In the genomic region with DNA sequence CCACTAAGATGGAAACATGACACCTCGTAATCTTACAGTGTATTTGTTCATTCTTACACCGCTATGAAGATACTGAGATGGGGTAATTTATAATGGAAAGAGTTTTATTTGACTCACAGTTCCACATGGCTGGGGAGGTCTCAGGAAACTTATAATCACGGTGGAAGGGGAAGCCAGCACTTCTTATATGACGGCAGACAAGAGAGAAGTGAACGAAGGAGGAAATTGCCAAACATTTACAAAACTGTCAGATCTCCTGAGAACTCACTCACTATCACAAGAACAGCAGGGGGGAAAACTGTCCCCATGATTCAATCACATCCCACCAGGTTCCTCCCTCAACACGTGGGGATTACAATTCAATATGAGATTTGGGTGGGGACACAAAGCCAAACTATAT, we compare ENCODE assay signal across 22 cellular contexts.
A peak's percentile ranks its signal among the peaks of the same experiment; 100 is the strongest.
DNase-seq lines count a peak whose midpoint lies in the region; ATAC-seq, FAIRE-seq and TF ChIP-seq lines count a peak whose summit lies in the region.
"Had no signal": no experiment of that assay in that cellular context is flagged by ENCODE, and none has a peak within 500 bp of the region (broad histone marks: within the 10 kb centered on the region; RNA-seq: fewer than 3 reads in every experiment).

No MANE protein-coding gene starts in this region.

- no peak for TF ChIP-seq RAD21 in HepG2 (CRISPR knock-in tag; IDR thresholded peaks at IDR 0.05)

- DNase-seq in HL-60 (ENCODE audit: low read depth in 1 of 2, low spot score in 1 of 2) (peak; percentile 30 to 69), NOMO-1 treated with DMSO at 0.1 percent for 48 hours (lab: John Stamatoyannopoulos, UW; ENCODE audit: unreplicated experiment) (peak; percentile 91), occipital lobe (lab: John Stamatoyannopoulos, UW) (no peak), HepG2 (ENCODE audit: low spot score) (no peak)
- DNase-seq in naive thymus-derived CD4-positive, alpha-beta T cell: no peak
- no peak for DNase-seq in activated CD8-positive, alpha-beta memory T cell treated with anti-CD3 and anti-CD28 coated beads, Interleukin-2, amount 50 U/mL, for 4 hours
- DNase-seq: C1 segment of cervical spinal cord, KG1, MV-4-11, NCI-H1694 treated with DMSO at 0.1 percent for 48 hours, NCI-H2081 treated with DMSO at 0.1 percent for 48 hours, NCI-H2171 treated with DMSO at 0.1 percent for 48 hours, NCI-H524 treated with DMSO at 0.1 percent for 48 hours, NCI-H82, PC-9, RPMI8226, SHP77 treated with DMSO at 0.1 percent for 48 hours, T-helper 1 cell had no signal

- H3K27ac ChIP-seq in 22Rv1: peak overlapping the region; percentile 37
- peak overlapping the region; percentile 25 for H3K27ac ChIP-seq in HL-60 (replicated peaks)
- H3K27ac ChIP-seq in naive thymus-derived CD4-positive, alpha-beta T cell (ENCODE audit: low read depth, low read length): no peak overlapping the region
- H3K27ac ChIP-seq in HepG2 (ENCODE audit: extremely low read length, insufficient read depth, low read length): no peak overlapping the region
- H3K27ac ChIP-seq: PC-9 had no signal

- BruUV-seq in HepG2 (replicated peaks; lab: Mats Ljungman, UMichigan): no TSS peak

- H3K4me1 Mint-ChIP-seq in naive thymus-derived CD4-positive, alpha-beta T cell: peaks cover 0 to 1% (median 0%) of the 10 kb centered on the region in 7 donors

- H3K27me3 Mint-ChIP-seq in naive thymus-derived CD4-positive, alpha-beta T cell: no peaks in the 10 kb centered on the region

- H3K4me1 ChIP-seq in naive thymus-derived CD4-positive, alpha-beta T cell (ENCODE audit: control insufficient read depth in 2 of 2, insufficient read depth in 2 of 2, low read length in 2 of 2): no peaks in the 10 kb centered on the region
- no peaks in the 10 kb centered on the region for H3K4me1 ChIP-seq in HepG2 (ENCODE audit: insufficient read depth, low read length)

- no peak for TF ChIP-seq EP300 in HepG2 (IDR thresholded peaks at IDR 0.05; ENCODE audit: low read depth in 2 of 2, low read length in 2 of 2)
- TF ChIP-seq EP300 in HepG2 (CRISPR knock-in tag; IDR thresholded peaks at IDR 0.05; ENCODE audit: borderline replicate concordance): no peak

- H3K36me3 Mint-ChIP-seq in naive thymus-derived CD4-positive, alpha-beta T cell: no peaks in the 10 kb centered on the region

- H3K27me3 ChIP-seq in HL-60 (ENCODE audit: insufficient read depth, poor library complexity, severe bottlenecking) (no peaks in the 10 kb centered on the region), HepG2 (ENCODE audit: control insufficient read depth in 1 of 2, insufficient read depth in 2 of 2, low read length in 2 of 2) (no peaks in the 10 kb centered on the region)
- H3K27me3 ChIP-seq in naive thymus-derived CD4-positive, alpha-beta T cell (ENCODE audit: control insufficient read depth in 2 of 2, insufficient read depth in 2 of 2, low read length in 2 of 2): no peaks in the 10 kb centered on the region

- in situ Hi-C loops in HepG2 (cut with HindIII; ENCODE audit: extremely low pct_ligation_motif_present, low pct_unique_long_range_greater_than_20kb): loop anchor here (25.0 kb wide), 2 partner anchors 1075 to 1250 kb away; no protein-coding TSS in a partner anchor

- peak; percentile 61 for ATAC-seq in naive thymus-derived CD4-positive, alpha-beta T cell
- no peak for ATAC-seq in HepG2
- ATAC-seq: SK-N-SH treated with all-trans-retinoic acid at 6 μM for 48 hours had no signal

- H3K36me3 ChIP-seq in naive thymus-derived CD4-positive, alpha-beta T cell (ENCODE audit: control insufficient read depth in 2 of 3, insufficient read depth in 3 of 3, low read length in 3 of 3): no peaks in the 10 kb centered on the region
- no peaks in the 10 kb centered on the region for H3K36me3 ChIP-seq in HepG2 (replicated peaks in 1 of 2; ENCODE audit: control insufficient read depth in 1 of 2, insufficient read depth in 2 of 2, low read length in 2 of 2)

- no peak for FAIRE-seq in HepG2 (lab: Jason Lieb, UNC)
- FAIRE-seq: G401.6, H1 had no signal

- no peaks in the 10 kb centered on the region for H3K9me3 ChIP-seq in naive thymus-derived CD4-positive, alpha-beta T cell (ENCODE audit: control insufficient read depth in 2 of 3, low read length in 3 of 3)
- H3K9me3 ChIP-seq in HepG2 (ENCODE audit: low read length): no peaks in the 10 kb centered on the region

- intact Hi-C loops in naive thymus-derived CD4-positive, alpha-beta T cell (cut with micrococcal nuclease): no loop called here
- intact Hi-C loops in HepG2 (cut with micrococcal nuclease; ENCODE audit: unreplicated experiment): no loop called here

- H3K4me2 ChIP-seq in HepG2 (ENCODE audit: low read depth, low read length): no peak overlapping the region
- H3K4me2 ChIP-seq: PC-9 had no signal

- CTCF ChIA-PET in naive thymus-derived CD4-positive, alpha-beta T cell (lab: Charles Lee): no interaction called here
- CTCF ChIA-PET in HepG2 (lab: Yijun Ruan, JAX; ENCODE audit: low intra/inter-chr PET ratio, low total read pairs): no interaction called here

- no peak overlapping the region for H3K27ac Mint-ChIP-seq in naive thymus-derived CD4-positive, alpha-beta T cell

- 15% methylated on average over 6 of the region's 6 CpGs for WGBS in HepG2 (ENCODE audit: low lambda C conversion rate)

- no peak overlapping the region for H3K4me3 Mint-ChIP-seq in naive thymus-derived CD4-positive, alpha-beta T cell

- H3K9ac ChIP-seq in HepG2 (ENCODE audit: insufficient read depth, low read depth, low read length): no peak overlapping the region

- H3K9me3 Mint-ChIP-seq in naive thymus-derived CD4-positive, alpha-beta T cell: peaks cover 0 to 3% (median 0%) of the 10 kb centered on the region in 11 donors

- H3K4me3 ChIP-seq in HL-60 (replicated peaks; ENCODE audit: insufficient read depth, low read length) (no peak overlapping the region), HepG2 (replicated peaks in 1 of 3; ENCODE audit: insufficient read depth in 1 of 3, low read depth in 2 of 3, low read length in 3 of 3) (no peak overlapping the region)
- H3K4me3 ChIP-seq in naive thymus-derived CD4-positive, alpha-beta T cell (ENCODE audit: low read length): no peak overlapping the region
- H3K4me3 ChIP-seq: PC-9 had no signal

- POLR2A ChIA-PET in naive thymus-derived CD4-positive, alpha-beta T cell (lab: Charles Lee): no interaction called here
- POLR2A ChIA-PET in HepG2 (lab: Yijun Ruan, JAX): no interaction called here

- TF ChIP-seq POLR2A in HepG2 (IDR thresholded peaks at IDR 0.05; ENCODE audit: insufficient read depth in 1 of 2, low read depth in 2 of 2, low read length in 2 of 2): no peak

- TF ChIP-seq CTCF in 22Rv1 (IDR thresholded peaks at IDR 0.05): no peak
- TF ChIP-seq CTCF in HL-60 (IDR thresholded peaks at IDR 0.05; ENCODE audit: insufficient read depth, low read length): no peak
- TF ChIP-seq CTCF in HepG2 (CRISPR knock-in tag; IDR thresholded peaks at IDR 0.05): no peak

- H3K79me2 ChIP-seq in HepG2 (ENCODE audit: insufficient read depth, low read length): no peaks in the 10 kb centered on the region

- no peak overlapping the region for H2AFZ ChIP-seq in HepG2 (ENCODE audit: low read length)
- H2AFZ ChIP-seq: PC-9 had no signal

- H4K20me1 ChIP-seq in HepG2 (ENCODE audit: insufficient read depth, low read length): no peaks in the 10 kb centered on the region

TF ChIP-seq in HepG2, 621 proteins besides CTCF, POLR2A, EP300 and RAD21 (continues in another document):
- TF ChIP-seq, protein P1, sequence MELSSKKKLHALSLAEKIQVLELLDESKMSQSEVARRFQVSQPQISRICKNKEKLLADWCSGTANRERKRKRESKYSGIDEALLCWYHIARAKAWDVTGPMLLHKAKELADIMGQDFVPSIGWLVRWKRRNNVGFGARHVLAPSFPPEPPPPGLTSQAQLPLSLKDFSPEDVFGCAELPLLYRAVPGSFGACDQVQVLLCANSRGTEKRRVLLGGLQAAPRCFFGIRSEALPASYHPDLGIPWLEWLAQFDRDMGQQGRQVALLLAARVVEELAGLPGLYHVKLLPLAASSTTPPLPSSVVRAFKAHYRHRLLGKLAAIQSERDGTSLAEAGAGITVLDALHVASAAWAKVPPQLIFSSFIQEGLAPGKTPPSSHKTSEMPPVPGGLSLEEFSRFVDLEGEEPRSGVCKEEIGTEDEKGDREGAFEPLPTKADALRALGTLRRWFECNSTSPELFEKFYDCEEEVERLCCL (CRISPR knock-in tag; IDR thresholded peaks at IDR 0.05; ENCODE audit: borderline replicate concordance): no peak
- TF ChIP-seq NONO (IDR thresholded peaks at IDR 0.05) (no peak), NONO (CRISPR knock-in tag; conservative IDR thresholded peaks at IDR 0.05) (no peak), CHD4 (IDR thresholded peaks at IDR 0.05; ENCODE audit: borderline replicate concordance, low read length) (no peak), HOXD1 (CRISPR knock-in tag; IDR thresholded peaks at IDR 0.05) (no peak), FOSL2 (CRISPR knock-in tag; IDR thresholded peaks at IDR 0.05) (no peak), ZNF558 (CRISPR knock-in tag; IDR thresholded peaks at IDR 0.05; ENCODE audit: borderline replicate concordance) (no peak), PAWR (CRISPR knock-in tag; IDR thresholded peaks at IDR 0.05; ENCODE audit: borderline replicate concordance) (no peak), U2AF2 (IDR thresholded peaks at IDR 0.05; ENCODE audit: low read depth, low read length) (no peak), ZNF225 (CRISPR knock-in tag; IDR thresholded peaks at IDR 0.05) (no peak), ZSCAN29 (CRISPR knock-in tag; conservative IDR thresholded peaks at IDR 0.05) (no peak), ZSCAN31 (CRISPR knock-in tag; IDR thresholded peaks at IDR 0.05; ENCODE audit: low read depth) (no peak)
- TF ChIP-seq, protein P2, sequence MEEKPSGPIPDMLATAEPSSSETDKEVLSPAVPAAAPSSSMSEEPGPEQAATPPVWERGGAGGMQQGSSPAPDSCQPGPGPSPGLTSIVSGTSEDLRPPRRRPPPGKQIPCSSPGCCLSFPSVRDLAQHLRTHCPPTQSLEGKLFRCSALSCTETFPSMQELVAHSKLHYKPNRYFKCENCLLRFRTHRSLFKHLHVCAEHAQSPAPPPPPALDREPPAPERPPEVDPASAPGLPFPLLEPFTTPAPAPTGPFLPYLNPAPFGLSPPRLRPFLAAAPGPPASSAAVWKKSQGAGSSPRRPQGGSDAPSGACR (CRISPR knock-in tag; IDR thresholded peaks at IDR 0.05): no peak
- TF ChIP-seq, protein P3, sequence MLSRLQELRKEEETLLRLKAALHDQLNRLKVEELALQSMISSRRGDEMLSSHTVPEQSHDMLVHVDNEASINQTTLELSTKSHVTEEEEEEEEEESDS (CRISPR knock-in tag; IDR thresholded peaks at IDR 0.05; ENCODE audit: borderline replicate concordance): no peak
- TF ChIP-seq, protein P4, sequence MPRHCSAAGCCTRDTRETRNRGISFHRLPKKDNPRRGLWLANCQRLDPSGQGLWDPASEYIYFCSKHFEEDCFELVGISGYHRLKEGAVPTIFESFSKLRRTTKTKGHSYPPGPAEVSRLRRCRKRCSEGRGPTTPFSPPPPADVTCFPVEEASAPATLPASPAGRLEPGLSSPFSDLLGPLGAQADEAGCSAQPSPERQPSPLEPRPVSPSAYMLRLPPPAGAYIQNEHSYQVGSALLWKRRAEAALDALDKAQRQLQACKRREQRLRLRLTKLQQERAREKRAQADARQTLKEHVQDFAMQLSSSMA (CRISPR knock-in tag; IDR thresholded peaks at IDR 0.05): no peak

Comparison
In these comparisons a context has a peak if more than half of its experiments do, and no peak if none do; other contexts are left out.
1. H3K27ac ChIP-seq: peak in 22Rv1 (single experiment) and HL-60 (single experiment); none in naive thymus-derived CD4-positive, alpha-beta T cell (single experiment) and HepG2 (single experiment).
2. DNase-seq: peak in HL-60 (2 of 2) and NOMO-1 treated with DMSO at 0.1 percent for 48 hours (single experiment); none in naive thymus-derived CD4-positive, alpha-beta T cell (0 of 9), occipital lobe (single experiment), activated CD8-positive, alpha-beta memory T cell treated with anti-CD3 and anti-CD28 coated beads, Interleukin-2, amount 50 U/mL, for 4 hours (single experiment) and HepG2 (single experiment).